ENCODE assay signal across 8 cellular contexts in genomic region chr15:74438696-74439316, GRCh38. TPM values are rescaled to one million over a fixed set of nuclear protein-coding genes. Genes with fewer than 3 reads are reported as not detected.
DNase-seq lines count a peak whose midpoint lies in the region; ATAC-seq and TF ChIP-seq lines count a peak whose summit lies in the region.

No MANE protein-coding gene starts in this region.

- H3K9ac ChIP-seq in DND-41 (ENCODE audit: low read depth, low read length) (no peak overlapping the region), mesenchymal stem cell (ENCODE audit: low read length) (no peak overlapping the region)

- H3K27ac ChIP-seq in DND-41 (ENCODE audit: low read length) (no peak overlapping the region), mesenchymal stem cell (ENCODE audit: low read length, poor library complexity, severe bottlenecking) (no peak overlapping the region)

- H3K4me3 ChIP-seq in DND-41 (ENCODE audit: low read depth in 1 of 2, low read length in 2 of 2) (no peak overlapping the region), mesenchymal stem cell (ENCODE audit: insufficient read depth in 1 of 2, low read depth in 1 of 2, low read length in 2 of 2) (no peak overlapping the region)

- peak; percentile 96 for TF ChIP-seq CTCF in DND-41 (IDR thresholded peaks at IDR 0.05; ENCODE audit: borderline replicate concordance, extremely low read depth, low read length, poor library complexity, severe bottlenecking)

- H3K9me3 ChIP-seq in DND-41 (ENCODE audit: insufficient read depth, low read length, severe bottlenecking) (no peaks in the 10 kb centered on the region), mesenchymal stem cell (ENCODE audit: control insufficient read depth, low read length) (no peaks in the 10 kb centered on the region)

- no peak overlapping the region for H3K14ac ChIP-seq in mesenchymal stem cell (ENCODE audit: low read length in 2 of 2)

- 0% methylated on average over 2 of the region's 2 CpGs for WGBS in mesenchymal stem cell

- H3K79me1 ChIP-seq in mesenchymal stem cell (replicated peaks; ENCODE audit: low read length, poor library complexity, severe bottlenecking), result peaks cover 1% of the 10 kb centered on the region

- no peaks in the 10 kb centered on the region for H3K79me2 ChIP-seq in DND-41 (ENCODE audit: insufficient read depth, low read length)

- no peak overlapping the region for H2BK120ac ChIP-seq in mesenchymal stem cell (ENCODE audit: low read depth, low read length)

- H3K36me3 ChIP-seq in DND-41 (ENCODE audit: insufficient read depth, low read length) (no peaks in the 10 kb centered on the region), mesenchymal stem cell (ENCODE audit: control insufficient read depth in 1 of 2, insufficient read depth in 2 of 2, low read depth in 1 of 2, low read length in 2 of 2) (no peaks in the 10 kb centered on the region)

- H4K8ac ChIP-seq in mesenchymal stem cell (ENCODE audit: low read length), result no peak overlapping the region

- H3K4ac ChIP-seq in mesenchymal stem cell (ENCODE audit: low read depth in 1 of 2, low read length in 2 of 2), result no peak overlapping the region

- no peaks in the 10 kb centered on the region for H4K20me1 ChIP-seq in DND-41 (ENCODE audit: insufficient read depth, low read length)

- H3K23ac ChIP-seq in mesenchymal stem cell (ENCODE audit: low read length in 2 of 2), result no peak overlapping the region

- ATAC-seq in DND-41 (ENCODE audit: insufficient read depth, low read depth) (peak; percentile 80), HG03565 (IDR thresholded peaks at IDR 0.05; ENCODE audit: unreplicated experiment) (peak; percentile 48), HG02973 (IDR thresholded peaks at IDR 0.05; ENCODE audit: unreplicated experiment) (no peak)

- H2AK5ac ChIP-seq in mesenchymal stem cell (ENCODE audit: low read length, severe bottlenecking), result no peak overlapping the region

- H2BK15ac ChIP-seq in mesenchymal stem cell (ENCODE audit: low read depth, poor library complexity, severe bottlenecking), result no peak overlapping the region

- H3K4me1 ChIP-seq in DND-41 (ENCODE audit: insufficient read depth, low read length), result peaks cover 12% of the 10 kb centered on the region
- H3K4me1 ChIP-seq in mesenchymal stem cell (ENCODE audit: control insufficient read depth, insufficient read depth, low read depth, low read length), result peaks cover 16% of the 10 kb centered on the region

- no peak overlapping the region for H3K4me2 ChIP-seq in DND-41 (ENCODE audit: insufficient read depth, low read length)
- no peak overlapping the region for H3K4me2 ChIP-seq in mesenchymal stem cell (ENCODE audit: low read length, poor library complexity, severe bottlenecking)

- DNase-seq in DND-41, result peak; percentile 81
- DNase-seq in NOMO-1 (lab: John Stamatoyannopoulos, UW; ENCODE audit: unreplicated experiment in 2 of 2), result peak; percentile 53 to 64
- peak; percentile 90 for DNase-seq in activated CD8-positive, alpha-beta memory T cell treated with anti-CD3 and anti-CD28 coated beads for 24 hours
- DNase-seq in effector CD4-positive, alpha-beta T cell, result peak; percentile 62
- peak; percentile 69 for DNase-seq in mesenchymal stem cell
- DNase-seq in stimulated activated CD8-positive, alpha-beta memory T cell treated with anti-CD3 and anti-CD28 coated beads, Interleukin-4, amount 100 ng/mL, for 1 hour (ENCODE audit: low read depth in 2 of 2, low spot score in 1 of 2), result peak; percentile 48 to 62

- no peaks in the 10 kb centered on the region for H3K27me3 ChIP-seq in DND-41 (ENCODE audit: insufficient read depth, low read length, poor library complexity)
- no peaks in the 10 kb centered on the region for H3K27me3 ChIP-seq in mesenchymal stem cell (ENCODE audit: control insufficient read depth in 1 of 2, insufficient read depth in 1 of 2, low read length in 2 of 2)

- no peak overlapping the region for H2BK12ac ChIP-seq in mesenchymal stem cell (ENCODE audit: low read length in 2 of 2)

- H2BK5ac ChIP-seq in mesenchymal stem cell (ENCODE audit: low read depth, low read length, poor library complexity, severe bottlenecking), result no peak overlapping the region

- no peak overlapping the region for H4K91ac ChIP-seq in mesenchymal stem cell (ENCODE audit: low read length)

- H3K18ac ChIP-seq in mesenchymal stem cell (ENCODE audit: low read depth in 1 of 2, low read length in 2 of 2), result no peak overlapping the region

- H2AFZ ChIP-seq in DND-41 (ENCODE audit: low read depth, low read length), result no peak overlapping the region
- no peak overlapping the region for H2AFZ ChIP-seq in mesenchymal stem cell (ENCODE audit: low read depth, low read length)

RNA-seq across cellular contexts. Expression of gene SEMA7A, which starts 5.0 kb away (rescaled TPM):
- 0.94 TPM for polyA plus RNA-seq in mesenchymal stem cell (2013, experiment 1 of 2)
- polyA plus RNA-seq in mesenchymal stem cell (2013, experiment 2 of 2), result 1.1 TPM

RNA-seq across cellular contexts. Expression of gene UBL7, which starts 22.2 kb away (rescaled TPM):
- 26.3 TPM for polyA plus RNA-seq in mesenchymal stem cell (2013, experiment 1 of 2)
- 25.3 TPM for polyA plus RNA-seq in mesenchymal stem cell (2013, experiment 2 of 2)
